ENCODE assay signal across 18 cellular contexts in the genomic region with DNA sequence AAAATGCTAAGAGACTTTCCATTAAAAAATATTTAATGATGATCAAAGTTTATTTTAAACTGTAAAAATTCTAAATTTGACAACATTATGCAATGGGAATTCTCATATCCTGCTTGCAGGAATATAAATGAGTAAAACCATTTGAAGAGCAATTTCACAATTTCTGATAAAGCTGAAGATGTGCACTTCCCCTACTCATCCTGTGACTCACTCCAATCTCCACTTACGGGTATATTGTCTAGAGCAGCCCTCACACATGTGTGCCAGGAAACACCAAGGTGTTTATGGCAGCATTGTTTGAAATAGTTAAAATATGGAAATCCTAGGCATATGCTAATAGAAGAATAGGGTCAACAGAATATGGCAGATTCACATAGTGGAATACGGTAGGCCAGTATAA.
DNase-seq lines count a peak whose midpoint lies in the region; ATAC-seq and TF ChIP-seq lines count a peak whose summit lies in the region.
"Had no signal": no experiment of that assay in that cellular context is flagged by ENCODE, and none has a peak within 500 bp of the region (broad histone marks: within the 10 kb centered on the region; RNA-seq: fewer than 3 reads in every experiment).

No MANE protein-coding gene starts in this region.

- no peak overlapping the region for H3K27ac ChIP-seq in brain microvascular endothelial cell
- H3K27ac ChIP-seq: HL-60 had no signal

- in situ Hi-C loops in brain microvascular endothelial cell (cut with HindIII; ENCODE audit: low pct_ligation_motif_present, low sequenced_read_pairs) = no loop called here

- no peak overlapping the region for H3K4me3 ChIP-seq in brain microvascular endothelial cell (ENCODE audit: low read depth, low read length)
- H3K4me3 ChIP-seq: HAP-1 had no signal

- peak; percentile 58 for DNase-seq in HT1080 (ENCODE audit: low read depth)
- peak; percentile 55 for DNase-seq in MV-4-11 (lab: John Stamatoyannopoulos, UW)
- DNase-seq in brain microvascular endothelial cell = peak; percentile 18
- peak; percentile 7 for DNase-seq in glomerular visceral epithelial cell (ENCODE audit: extremely low spot score)
- DNase-seq in SW 1271 (lab: John Stamatoyannopoulos, UW) = no peak
- DNase-seq: ACHN, AML-193, Caco-2, DMS153, KBM-7, NCI-H187 treated with DMSO at 0.1 percent for 48 hours, NCI-H2171 treated with DMSO at 0.1 percent for 48 hours, NCI-H748 treated with DMSO at 0.1 percent for 48 hours, T-cell had no signal

- ATAC-seq in GM19035 (IDR thresholded peaks at IDR 0.05; ENCODE audit: unreplicated experiment) (no peak), GM21526 (IDR thresholded peaks at IDR 0.05; ENCODE audit: low FRiP score, unreplicated experiment) (no peak)
- ATAC-seq: T-cell had no signal

- no peaks in the 10 kb centered on the region for H3K27me3 ChIP-seq in brain microvascular endothelial cell (replicated peaks)

- no peaks in the 10 kb centered on the region for H3K36me3 ChIP-seq in brain microvascular endothelial cell (replicated peaks)
- H3K36me3 ChIP-seq: HAP-1 had no signal

- no peak for TF ChIP-seq CTCF in brain microvascular endothelial cell (IDR thresholded peaks at IDR 0.05; ENCODE audit: low read depth, low read length, missing control alignments)

Comparison
In these comparisons a context has a peak if more than half of its experiments do, and no peak if none do; other contexts are left out.
1. DNase-seq: peak in HT1080 (single experiment), MV-4-11 (single experiment), brain microvascular endothelial cell (single experiment) and glomerular visceral epithelial cell (single experiment); none in SW 1271 (0 of 2).